21 cellular contexts compared by ENCODE assay signal in the genomic region with DNA sequence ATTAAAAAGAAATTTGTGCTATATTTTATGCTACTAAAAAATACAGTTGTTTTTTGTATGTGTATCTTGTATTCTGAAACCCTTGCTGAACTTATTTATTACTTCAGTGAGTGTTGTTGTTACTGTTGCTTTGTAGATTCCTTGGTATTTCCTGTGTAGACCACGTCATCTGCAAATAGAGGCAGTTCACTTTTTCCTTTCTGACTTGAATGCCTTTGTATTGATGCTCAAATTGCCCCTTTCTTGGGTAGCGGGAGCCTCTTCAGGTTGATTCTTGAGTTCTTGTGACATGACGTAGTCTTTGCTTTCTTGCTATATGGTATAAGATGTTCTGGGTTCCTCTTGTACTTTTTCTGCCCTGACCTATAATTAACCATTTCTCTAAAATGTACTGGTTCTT.
DNase-seq lines count a peak whose midpoint lies in the region; ATAC-seq, FAIRE-seq and TF ChIP-seq lines count a peak whose summit lies in the region.
"Had no signal": no experiment of that assay in that cellular context is flagged by ENCODE, and none has a peak within 500 bp of the region (broad histone marks: within the 10 kb centered on the region; RNA-seq: fewer than 3 reads in every experiment).

No MANE protein-coding gene starts in this region.

- no peak overlapping the region for H3K4me3 ChIP-seq in A673 (ENCODE audit: low read depth, low read length, poor library complexity, severe bottlenecking)
- H3K4me3 ChIP-seq in PC-3 (ENCODE audit: low read length), result no peak overlapping the region
- H3K4me3 ChIP-seq in bronchial epithelial cell (ENCODE audit: low read depth, low read length), result no peak overlapping the region
- H3K4me3 ChIP-seq: BLaER1 treated with 17β-estradiol and CSF1 and Interleukin-3, amounts not matched to agents 10 nM and 100 nM; cardiac muscle cell; lower lobe of right lung; right atrium auricular region; suprapubic skin had no signal

- no peak overlapping the region for H3K9ac ChIP-seq in PC-3 (ENCODE audit: low read length)
- H3K9ac ChIP-seq: BLaER1 treated with 17β-estradiol and CSF1 and Interleukin-3, amounts not matched to agents 10 nM and 100 nM had no signal

- H3K4me2 ChIP-seq in PC-3 (ENCODE audit: low read length), result no peak overlapping the region
- H3K4me2 ChIP-seq: BLaER1 treated with 17β-estradiol and CSF1 and Interleukin-3, amounts not matched to agents 10 nM and 100 nM had no signal

- DNase-seq in A673 (ENCODE audit: low spot score), result peak; percentile 2
- peak; percentile 46 for DNase-seq in PC-3
- peak; percentile 10 for DNase-seq in bronchial epithelial cell (ENCODE audit: low read depth)
- peak; percentile 86 for DNase-seq in iris pigment epithelial cell (ENCODE audit: low read depth)
- DNase-seq in effector CD8-positive, alpha-beta T cell (lab: John Stamatoyannopoulos, UW), result no peak
- DNase-seq: activated CD4-positive, CD25-positive, alpha-beta regulatory T cell treated with anti-CD3 and anti-CD28 coated beads, Interleukin-2, amount 50 U/mL, for 72 hours; activated naive CD8-positive, alpha-beta T cell treated with anti-CD3 and anti-CD28 coated beads for 36 hours; Calu3; erythroblast; lower lobe of right lung; NCI-H146; NCI-H524 treated with DMSO at 0.1 percent for 48 hours; nucleus accumbens had no signal

- TF ChIP-seq CTCF in A673 (conservative IDR thresholded peaks at IDR 0.05; ENCODE audit: low read depth, low read length), result no peak
- no peak for TF ChIP-seq CTCF in PC-3 (conservative IDR thresholded peaks at IDR 0.05; ENCODE audit: low read depth, low read length)
- no peak for TF ChIP-seq CTCF in bronchial epithelial cell (IDR thresholded peaks at IDR 0.05; ENCODE audit: insufficient read depth, low read length, severe bottlenecking)

- POLR2A ChIA-PET in A673 (lab: Charles Lee; ENCODE audit: low non-redundant PET), result no interaction called here
- POLR2A ChIA-PET in PC-3 (lab: Charles Lee; ENCODE audit: unreplicated experiment), result no interaction called here

- intact Hi-C loops in A673 (cut with micrococcal nuclease; ENCODE audit: unreplicated experiment), result no loop called here
- intact Hi-C loops in PC-3 (cut with micrococcal nuclease), result no loop called here

- H3K27ac ChIP-seq in A673 (ENCODE audit: low read depth, low read length, poor library complexity, severe bottlenecking) (no peak overlapping the region), PC-3 (ENCODE audit: low read length) (peak overlapping the region; percentile 33; the same call in 1 of the 2 replicates)
- H3K27ac ChIP-seq: BLaER1 treated with 17β-estradiol and CSF1 and Interleukin-3, amounts not matched to agents 10 nM and 100 nM; cardiac muscle cell; lower lobe of right lung; right atrium auricular region; suprapubic skin had no signal

- H3K9me3 ChIP-seq in A673 (ENCODE audit: low read depth, low read length, poor library complexity, severe bottlenecking) (no peaks in the 10 kb centered on the region), PC-3 (ENCODE audit: low read length) (no peaks in the 10 kb centered on the region)
- H3K9me3 ChIP-seq: lower lobe of right lung, right atrium auricular region, suprapubic skin had no signal

- BruUV-seq in A673 (replicated peaks; lab: Mats Ljungman, UMichigan) (no TSS peak), PC-3 (replicated peaks; lab: Mats Ljungman, UMichigan) (no TSS peak)

- H4K20me1 ChIP-seq in PC-3 (ENCODE audit: low read length), result no peaks in the 10 kb centered on the region
- H4K20me1 ChIP-seq: BLaER1 treated with 17β-estradiol and CSF1 and Interleukin-3, amounts not matched to agents 10 nM and 100 nM had no signal

- H3F3A ChIP-seq in PC-3 (ENCODE audit: low read length, unreplicated experiment), result no peaks in the 10 kb centered on the region

- no peaks in the 10 kb centered on the region for H3K79me2 ChIP-seq in PC-3 (ENCODE audit: low read length)

- H2AFZ ChIP-seq in PC-3 (ENCODE audit: low read length), result no peak overlapping the region

- no peaks in the 10 kb centered on the region for H3K36me3 ChIP-seq in A673 (ENCODE audit: insufficient read depth, low read length, poor library complexity, severe bottlenecking)
- no peaks in the 10 kb centered on the region for H3K36me3 ChIP-seq in PC-3 (ENCODE audit: low read depth, low read length)
- H3K36me3 ChIP-seq in bronchial epithelial cell (ENCODE audit: control insufficient read depth, insufficient read depth, low read length), result no peaks in the 10 kb centered on the region
- H3K36me3 ChIP-seq: BLaER1 treated with 17β-estradiol and CSF1 and Interleukin-3, amounts not matched to agents 10 nM and 100 nM; cardiac muscle cell; lower lobe of right lung; right atrium auricular region; suprapubic skin had no signal

- H3K9me2 ChIP-seq in PC-3 (replicated peaks; ENCODE audit: low read length), result no peaks in the 10 kb centered on the region

- peak; percentile 48 for ATAC-seq in PC-3
- ATAC-seq in HG03342 (IDR thresholded peaks at IDR 0.05; ENCODE audit: unreplicated experiment), result no peak
- no peak for ATAC-seq in GM21529 (IDR thresholded peaks at IDR 0.05; ENCODE audit: unreplicated experiment)
- ATAC-seq in GM19395 (IDR thresholded peaks at IDR 0.05; ENCODE audit: unreplicated experiment), result no peak
- ATAC-seq: lower lobe of right lung had no signal

- H3K27me3 ChIP-seq in A673 (replicated peaks; ENCODE audit: insufficient read depth, low read depth, low read length, poor library complexity), result no peaks in the 10 kb centered on the region
- no peaks in the 10 kb centered on the region for H3K27me3 ChIP-seq in PC-3 (ENCODE audit: low read length)
- H3K27me3 ChIP-seq in bronchial epithelial cell (ENCODE audit: control insufficient read depth, insufficient read depth, low read length), result no peaks in the 10 kb centered on the region
- H3K27me3 ChIP-seq: BLaER1 treated with 17β-estradiol and CSF1 and Interleukin-3, amounts not matched to agents 10 nM and 100 nM; cardiac muscle cell; right atrium auricular region; suprapubic skin had no signal

- no peak for FAIRE-seq in bronchial epithelial cell (lab: Jason Lieb, UNC)
- FAIRE-seq: A204.1 had no signal

- H3K4me1 ChIP-seq in A673 (ENCODE audit: insufficient read depth, low read length, poor library complexity, severe bottlenecking) (no peaks in the 10 kb centered on the region), PC-3 (ENCODE audit: insufficient read depth, low read length) (no peaks in the 10 kb centered on the region)
- H3K4me1 ChIP-seq: BLaER1 treated with 17β-estradiol and CSF1 and Interleukin-3, amounts not matched to agents 10 nM and 100 nM; lower lobe of right lung; right atrium auricular region; suprapubic skin had no signal

- CTCF ChIA-PET in A673 (lab: Charles Lee), result no interaction called here
- CTCF ChIA-PET in PC-3 (lab: Charles Lee), result no interaction called here
